15 cellular contexts compared by ENCODE assay signal in the genomic region with DNA sequence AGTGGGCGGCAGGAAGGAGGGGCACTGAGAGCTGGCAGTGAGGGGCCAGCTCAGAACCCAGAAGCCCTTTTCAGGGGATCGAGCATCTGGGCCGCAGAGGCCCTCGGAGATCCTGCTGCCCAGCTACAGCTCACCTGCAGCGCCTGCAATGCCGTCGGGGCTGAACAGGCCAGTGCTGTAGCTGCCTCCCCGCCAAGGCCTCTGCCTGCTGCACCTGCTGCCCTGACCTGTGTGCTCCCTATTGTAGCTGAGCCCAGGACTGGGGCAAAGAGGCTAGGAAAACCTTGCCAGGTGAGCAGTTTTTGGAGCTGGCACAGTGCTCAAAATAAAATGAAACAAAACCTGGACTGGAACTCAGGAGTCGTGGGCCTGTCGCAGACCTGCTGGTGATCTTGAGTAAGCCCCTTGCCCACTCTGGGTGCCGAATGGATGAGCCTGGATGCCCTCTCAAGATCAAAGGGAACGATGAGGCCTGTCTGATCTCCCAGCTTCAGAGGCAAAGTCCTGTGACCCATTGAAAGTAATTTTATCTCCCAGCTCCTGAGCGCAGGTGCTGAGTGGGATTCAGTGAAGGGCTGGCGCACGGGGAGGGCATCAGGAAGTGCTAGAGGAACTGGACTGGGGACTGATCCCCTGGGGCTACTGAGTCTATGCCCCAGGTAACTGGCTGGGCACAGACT.
DNase-seq lines count a peak whose midpoint lies in the region; ATAC-seq, FAIRE-seq and TF ChIP-seq lines count a peak whose summit lies in the region.
"Had no signal": no experiment of that assay in that cellular context is flagged by ENCODE, and none has a peak within 500 bp of the region (broad histone marks: within the 10 kb centered on the region; RNA-seq: fewer than 3 reads in every experiment).

No MANE protein-coding gene starts in this region.

- no peaks in the 10 kb centered on the region for H3K79me1 ChIP-seq in H9 (ENCODE audit: insufficient read depth, low read depth, low read length, poor library complexity, severe bottlenecking)

- no peak overlapping the region for H2AK5ac ChIP-seq in H9 (ENCODE audit: insufficient read length, low read length)

- peak overlapping the region; percentile 40 for H3K4me2 ChIP-seq in H9 (ENCODE audit: insufficient read depth, insufficient read length, low read length)
- no peak overlapping the region for H3K4me2 ChIP-seq in K562 (ENCODE audit: insufficient read depth, low read length)

- no peak overlapping the region for H3K14ac ChIP-seq in H9 (ENCODE audit: insufficient read depth, low read length)

- H3K4me3 Mint-ChIP-seq in H9, result peak overlapping the region; percentile 39 to 68
- peak overlapping the region in 6 of 10 donors; percentile 13 to 62 (median 55) for H3K4me3 Mint-ChIP-seq in naive thymus-derived CD8-positive, alpha-beta T cell
- H3K4me3 Mint-ChIP-seq: CD4-positive, alpha-beta T cell; natural killer cell treated with Interleukin-12 subunit alpha and Interleukin-12 subunit beta and Interleukin-15 and Interleukin-18, amount 100 ng/mL, for 72 hours had no signal

- no peaks in the 10 kb centered on the region for H3K9me3 Mint-ChIP-seq in H9
- H3K9me3 Mint-ChIP-seq in naive thymus-derived CD8-positive, alpha-beta T cell, result peaks cover 0 to 1% (median 0%) of the 10 kb centered on the region in 9 donors
- H3K9me3 Mint-ChIP-seq: CD4-positive, alpha-beta T cell; natural killer cell treated with Interleukin-12 subunit alpha and Interleukin-12 subunit beta and Interleukin-15 and Interleukin-18, amount 100 ng/mL, for 72 hours had no signal

- no peak overlapping the region for H3K56ac ChIP-seq in H9 (ENCODE audit: insufficient read length, low read depth, low read length)

- no peak overlapping the region for H2BK5ac ChIP-seq in H9 (ENCODE audit: insufficient read length, low read length)

- no peak overlapping the region for H3T11ph ChIP-seq in H9 (ENCODE audit: low read length)

- TF ChIP-seq EP300 in K562 (IDR thresholded peaks at IDR 0.05; ENCODE audit: low read length), result no peak

- no CpG with 5 or more reads among the region's 15 CpGs for WGBS in H9 (ENCODE audit: extremely low coverage, insufficient read length, low lambda C conversion rate)
- 2% methylated on average over 15 of the region's 15 CpGs for WGBS in K562 (ENCODE audit: insufficient coverage, low coverage, missing lambda C conversion rate)

- H3K36me3 ChIP-seq in K562 (ENCODE audit: control insufficient read depth, insufficient read depth, low read length), result no peaks in the 10 kb centered on the region
- H3K36me3 ChIP-seq: heart right ventricle, left ventricle myocardium inferior had no signal

- no peak for DNase-seq in H9
- DNase-seq in NCI-H2029 treated with DMSO at 0.1 percent for 48 hours (lab: John Stamatoyannopoulos, UW), result peak; percentile 10
- no peak for DNase-seq in K562 (ENCODE audit: extremely low read depth in 1 of 4, low spot score in 3 of 4)
- no peak for DNase-seq in naive thymus-derived CD8-positive, alpha-beta T cell
- no peak for DNase-seq in SKM-1 (lab: John Stamatoyannopoulos, UW; ENCODE audit: unreplicated experiment)
- no peak for DNase-seq in retina
- DNase-seq: CD4-positive, alpha-beta T cell; central memory CD4-positive, alpha-beta T cell; erythroblast; heart right ventricle; left ventricle myocardium inferior; NCI-H187 had no signal

- H3K27me3 Mint-ChIP-seq in H9 (ENCODE audit: low read depth), result peaks cover 14% of the 10 kb centered on the region
- H3K27me3 Mint-ChIP-seq in naive thymus-derived CD8-positive, alpha-beta T cell, result peaks cover 16 to 42% (median 25%) of the 10 kb centered on the region in 5 donors

- no peak overlapping the region for H3K4ac ChIP-seq in H9 (ENCODE audit: low read depth, low read length)

- CTCF ChIA-PET in K562 (lab: Yijun Ruan, JAX; ENCODE audit: low intra/inter-chr PET ratio), result no interaction called here

- H3K9me1 ChIP-seq in K562 (ENCODE audit: control insufficient read depth, insufficient read depth, low read length), result no peaks in the 10 kb centered on the region

- TF ChIP-seq RAD21 in K562 (CRISPR knock-in tag; conservative IDR thresholded peaks at IDR 0.05 in 1 of 2, IDR thresholded peaks at IDR 0.05 in 1 of 2), result no peak

- no peaks in the 10 kb centered on the region; a peak in 1 of 7 replicates for H3K36me3 Mint-ChIP-seq in H9 (ENCODE audit: insufficient read depth in 1 of 3, low read depth in 3 of 3)
- H3K36me3 Mint-ChIP-seq in naive thymus-derived CD8-positive, alpha-beta T cell, result peaks cover 0 to 4% (median 0%) of the 10 kb centered on the region in 3 donors
- H3K36me3 Mint-ChIP-seq: natural killer cell treated with Interleukin-12 subunit alpha and Interleukin-12 subunit beta and Interleukin-15 and Interleukin-18, amount 100 ng/mL, for 72 hours had no signal

- H3K18ac ChIP-seq in H9 (ENCODE audit: insufficient read length, low read depth, low read length), result no peak overlapping the region

- TF ChIP-seq POLR2A in K562 (conservative IDR thresholded peaks at IDR 0.05), result no peak

- BruUV-seq in K562 (replicated peaks; lab: Mats Ljungman, UMichigan), result no TSS peak

- H3K27me3 ChIP-seq in H9 (ENCODE audit: insufficient read depth, low read length), result peaks cover 19% of the 10 kb centered on the region; the same call in 1 of the 2 replicates
- peaks cover 23 to 59% of the 10 kb centered on the region in 2 experiments; a peak in 4 of 5 replicates for H3K27me3 ChIP-seq in K562 (ENCODE audit: control insufficient read depth in 2 of 2, insufficient read depth in 2 of 2, low read length in 2 of 2)

- intact Hi-C loops in K562 (cut with micrococcal nuclease), result no loop called here

- H3K4me1 ChIP-seq in H9 (ENCODE audit: insufficient read depth, low read length), result no peaks in the 10 kb centered on the region
- peaks cover 0 to 5% of the 10 kb centered on the region in 2 experiments; a peak in 1 of 5 replicates for H3K4me1 ChIP-seq in K562 (replicated peaks in 1 of 2; ENCODE audit: control insufficient read depth in 2 of 2, insufficient read depth in 2 of 2, low read length in 2 of 2)

- no peak overlapping the region for H2BK120ac ChIP-seq in H9 (ENCODE audit: low read depth, low read length, poor library complexity, severe bottlenecking)

- no peak overlapping the region for H3K4me3 ChIP-seq in K562

- no peak overlapping the region for H4K8ac ChIP-seq in H9 (replicated peaks; ENCODE audit: insufficient read length, low read depth, low read length)

- no peak overlapping the region for H2BK15ac ChIP-seq in H9 (ENCODE audit: low read depth, low read length)

- H4K91ac ChIP-seq in H9 (ENCODE audit: insufficient read length, low read depth, low read length), result no peak overlapping the region

- no peak overlapping the region for H4K5ac ChIP-seq in H9 (ENCODE audit: insufficient read length, low read depth, low read length)

- no peaks in the 10 kb centered on the region for H3K9me3 ChIP-seq in H9 (ENCODE audit: control insufficient read depth, low read depth, low read length)
- H3K9me3 ChIP-seq in K562 (replicated peaks; ENCODE audit: control insufficient read depth, insufficient read depth, low read depth, low read length), result 0 out of 2 replicates have a peak, but pooled peaks cover 3% of the 10 kb centered on the region
- H3K9me3 ChIP-seq: heart right ventricle, left ventricle myocardium inferior, SK-N-SH had no signal

- no peak overlapping the region for H3K27ac Mint-ChIP-seq in H9
- no peak overlapping the region for H3K27ac Mint-ChIP-seq in naive thymus-derived CD8-positive, alpha-beta T cell
- H3K27ac Mint-ChIP-seq: CD4-positive, alpha-beta T cell; natural killer cell treated with Interleukin-12 subunit alpha and Interleukin-12 subunit beta and Interleukin-15 and Interleukin-18, amount 100 ng/mL, for 72 hours had no signal

- FAIRE-seq in K562 (lab: Jason Lieb, UNC), result no peak

- in situ Hi-C loops in K562 (cut with MboI), result no loop called here

- POLR2A ChIA-PET in K562 (lab: Yijun Ruan, JAX), result interaction anchor here (0.8 kb wide), 1 partner anchor 12 kb away, joined by 5 read pairs; no protein-coding TSS in a partner anchor
- POLR2A ChIA-PET in naive thymus-derived CD8-positive, alpha-beta T cell (lab: Charles Lee), result no interaction called here

- peak; percentile 26; the same call in 2 of the 3 replicates for ATAC-seq in K562
- ATAC-seq in naive thymus-derived CD8-positive, alpha-beta T cell, result no peak
- ATAC-seq in HG02970 (IDR thresholded peaks at IDR 0.05; ENCODE audit: low FRiP score, unreplicated experiment), result no peak
- ATAC-seq: natural killer cell treated with Interleukin-12 subunit alpha and Interleukin-12 subunit beta and Interleukin-15 and Interleukin-18, amount 100 ng/mL, for 72 hours had no signal

- no peak overlapping the region for H3K9ac ChIP-seq in H9 (ENCODE audit: extremely low read depth, insufficient read length, low read length)
- H3K9ac ChIP-seq in K562 (ENCODE audit: insufficient read depth in 1 of 2, low read depth in 2 of 2, low read length in 2 of 2), result no peak overlapping the region
- H3K9ac ChIP-seq: SK-N-SH had no signal

- no peak overlapping the region for H2AFZ ChIP-seq in H9 (ENCODE audit: low read length)
- no peak overlapping the region for H2AFZ ChIP-seq in K562 (ENCODE audit: low read depth, low read length)

- H2BK12ac ChIP-seq in H9 (ENCODE audit: insufficient read length, low read depth, low read length), result no peak overlapping the region

- H3K27ac ChIP-seq in H9 (ENCODE audit: insufficient read length, low read depth, low read length) (no peak overlapping the region), K562 (ENCODE audit: extremely low read depth, low read depth, low read length) (no peak overlapping the region)
- H3K27ac ChIP-seq: heart right ventricle, left ventricle myocardium inferior had no signal

- H3K23me2 ChIP-seq in H9 (ENCODE audit: insufficient read length, low read depth, low read length, poor library complexity, severe bottlenecking), result no peaks in the 10 kb centered on the region

- H3K23ac ChIP-seq in H9 (ENCODE audit: insufficient read length, low read depth, low read length), result no peak overlapping the region

- H2BK20ac ChIP-seq in H9 (ENCODE audit: low read depth, low read length, poor library complexity, severe bottlenecking), result no peak overlapping the region

- H4K20me1 ChIP-seq in H9 (ENCODE audit: control insufficient read depth, insufficient read depth, insufficient read length) (no peaks in the 10 kb centered on the region), K562 (replicated peaks; ENCODE audit: control insufficient read depth, insufficient read depth, low read length) (no peaks in the 10 kb centered on the region)

- peaks cover 3 to 4% of the 10 kb centered on the region in 2 experiments for H3K4me1 Mint-ChIP-seq in H9
- H3K4me1 Mint-ChIP-seq in naive thymus-derived CD8-positive, alpha-beta T cell, result peaks cover 4 to 6% (median 4%) of the 10 kb centered on the region in 4 donors

- H3K79me2 ChIP-seq in H9 (ENCODE audit: insufficient read depth, low read length) (no peaks in the 10 kb centered on the region), K562 (ENCODE audit: control insufficient read depth, insufficient read depth, low read length) (no peaks in the 10 kb centered on the region)

- no peak for TF ChIP-seq CTCF in H9 (conservative IDR thresholded peaks at IDR 0.05)
- TF ChIP-seq CTCF in K562 (IDR thresholded peaks at IDR 0.05 in 2 of 3, conservative IDR thresholded peaks at IDR 0.05 in 1 of 3; ENCODE audit: insufficient read depth in 2 of 3, low read depth in 1 of 3, low read length in 3 of 3), result no peak

TF ChIP-seq in K562, 482 proteins besides CTCF, POLR2A, EP300 and RAD21 (continues in another document):
- TF ChIP-seq CEBPG (CRISPR knock-in tag; IDR thresholded peaks at IDR 0.05), result no peak
- TF ChIP-seq CEBPG (tag; conservative IDR thresholded peaks at IDR 0.05 in 1 of 2, IDR thresholded peaks at IDR 0.05 in 1 of 2), result no peak
